16 cellular contexts compared by ENCODE assay signal in the genomic region with DNA sequence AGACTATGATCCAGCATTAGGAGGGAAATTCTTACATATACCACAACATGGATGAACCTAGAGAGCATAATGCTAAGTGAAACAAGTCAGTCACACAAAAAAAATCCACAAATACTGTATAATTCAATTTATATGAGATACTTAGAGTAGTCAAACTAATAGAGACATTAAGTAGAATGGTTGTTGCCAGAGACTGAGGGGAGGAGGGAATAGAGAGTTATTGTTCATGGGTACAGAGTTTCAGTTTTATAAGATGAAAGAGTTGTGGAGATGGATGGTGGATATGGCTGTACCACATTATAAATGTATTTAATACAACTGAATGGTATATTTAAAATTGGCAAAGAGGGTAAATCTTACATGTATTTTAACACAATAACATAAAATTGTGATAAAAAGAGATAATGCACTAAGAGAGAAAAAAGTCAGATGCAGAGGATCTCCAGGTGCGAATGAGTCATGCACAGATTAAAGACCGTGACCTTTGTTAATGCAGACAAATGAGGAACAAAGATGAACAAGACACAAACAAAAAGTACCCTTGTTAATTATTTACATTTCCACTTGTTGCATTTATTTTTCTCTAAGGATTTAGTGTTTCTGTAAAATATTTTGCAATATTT.
DNase-seq lines count a peak whose midpoint lies in the region; ATAC-seq and TF ChIP-seq lines count a peak whose summit lies in the region.
"Had no signal": no experiment of that assay in that cellular context is flagged by ENCODE, and none has a peak within 500 bp of the region (broad histone marks: within the 10 kb centered on the region; RNA-seq: fewer than 3 reads in every experiment).

No MANE protein-coding gene starts in this region.

- H3K4me3 Mint-ChIP-seq in activated T-helper 2 cell treated with anti-CD3 and anti-CD28 coated beads, Interferon-gamma antibody, Interleukin-2, Interleukin-4, amounts not matched to agents 10 μg/mL and 5 μg/mL and 100 μg/mL, durations not matched to agents 14 hours and 24 hours and 36 hours (ENCODE audit: low read depth) = no peak overlapping the region
- H3K4me3 Mint-ChIP-seq: activated T-cell treated with anti-CD3 and anti-CD28 coated beads, Interleukin-2, amount 50 U/mL, for 72 hours; WTC11 had no signal

- H4K20me1 ChIP-seq in hepatocyte (ENCODE audit: insufficient read depth, poor library complexity, severe bottlenecking) = no peaks in the 10 kb centered on the region

- ATAC-seq in GM18499 (IDR thresholded peaks at IDR 0.05; ENCODE audit: insufficient read depth, unreplicated experiment) (peak; percentile 83), GM19467 (IDR thresholded peaks at IDR 0.05; ENCODE audit: unreplicated experiment) (peak; percentile 96), HG02840 (IDR thresholded peaks at IDR 0.05; ENCODE audit: low FRiP score, unreplicated experiment) (peak; percentile 85), HG03457 (IDR thresholded peaks at IDR 0.05; ENCODE audit: unreplicated experiment) (peak; percentile 85)
- ATAC-seq: activated T-cell treated with anti-CD3 and anti-CD28 coated beads, Interleukin-2, amount 50 U/mL, for 72 hours; WTC11 had no signal

- WGBS in hepatocyte (ENCODE audit: low lambda C conversion rate, missing lambda C conversion rate) = 64% methylated on average over 2 of the region's 2 CpGs

- intact Hi-C loops in activated T-helper 2 cell treated with anti-CD3 and anti-CD28 coated beads, Interferon-gamma antibody, Interleukin-2, Interleukin-4, amounts not matched to agents 10 μg/mL and 5 μg/mL and 100 μg/mL, durations not matched to agents 14 hours and 24 hours and 36 hours (cut with micrococcal nuclease) = no loop called here

- H3K9me3 ChIP-seq in hepatocyte (ENCODE audit: low read depth) = no peaks in the 10 kb centered on the region
- H3K9me3 ChIP-seq: neutrophil, SJCRH30, uterus had no signal

- H3K4me3 ChIP-seq in hepatocyte = no peak overlapping the region
- H3K4me3 ChIP-seq: SJCRH30, uterus had no signal

- no peaks in the 10 kb centered on the region for H3K9me2 ChIP-seq in hepatocyte (replicated peaks; ENCODE audit: insufficient read depth)

- H3K4me1 Mint-ChIP-seq in activated T-helper 2 cell treated with anti-CD3 and anti-CD28 coated beads, Interferon-gamma antibody, Interleukin-2, Interleukin-4, amounts not matched to agents 10 μg/mL and 5 μg/mL and 100 μg/mL, durations not matched to agents 14 hours and 24 hours and 36 hours (ENCODE audit: low read depth) = no peaks in the 10 kb centered on the region

- no peak for DNase-seq in activated T-helper 2 cell treated with anti-CD3 and anti-CD28 coated beads, Interferon-gamma antibody, Interleukin-2, Interleukin-4, amounts not matched to agents 10 μg/mL and 5 μg/mL and 100 μg/mL, durations not matched to agents 14 hours and 24 hours and 36 hours (ENCODE audit: low spot score)
- DNase-seq in NCI-H1436 treated with DMSO at 0.1 percent for 48 hours (lab: John Stamatoyannopoulos, UW) (no peak), hepatocyte (ENCODE audit: low spot score) (no peak), HuH-7.5 (ENCODE audit: low spot score) (no peak)
- DNase-seq: activated T-cell treated with anti-CD3 and anti-CD28 coated beads, Interleukin-2, amount 50 U/mL, for 72 hours; DND-41; NCI-H1092 treated with DMSO at 0.1 percent for 48 hours; NCI-H524 treated with DMSO at 0.1 percent for 48 hours; SJCRH30; uterus had no signal

- H3K27me3 Mint-ChIP-seq in activated T-helper 2 cell treated with anti-CD3 and anti-CD28 coated beads, Interferon-gamma antibody, Interleukin-2, Interleukin-4, amounts not matched to agents 10 μg/mL and 5 μg/mL and 100 μg/mL, durations not matched to agents 14 hours and 24 hours and 36 hours (ENCODE audit: low read depth) = no peaks in the 10 kb centered on the region

- H3K9me3 Mint-ChIP-seq in activated T-helper 2 cell treated with anti-CD3 and anti-CD28 coated beads, Interferon-gamma antibody, Interleukin-2, Interleukin-4, amounts not matched to agents 10 μg/mL and 5 μg/mL and 100 μg/mL, durations not matched to agents 14 hours and 24 hours and 36 hours = peaks cover 18% of the 10 kb centered on the region

- no peak overlapping the region for H2AFZ ChIP-seq in hepatocyte

- no peaks in the 10 kb centered on the region for H3K36me3 ChIP-seq in hepatocyte (replicated peaks; ENCODE audit: insufficient read depth, low read depth)
- H3K36me3 ChIP-seq: neutrophil, SJCRH30, uterus had no signal

- H3K27me3 ChIP-seq in hepatocyte = no peaks in the 10 kb centered on the region
- H3K27me3 ChIP-seq: neutrophil, SJCRH30, uterus had no signal

- no peaks in the 10 kb centered on the region for H3K4me1 ChIP-seq in hepatocyte (ENCODE audit: insufficient read depth)
- H3K4me1 ChIP-seq: SJCRH30, uterus had no signal

- H3K4me2 ChIP-seq in hepatocyte = no peak overlapping the region

- no peak for TF ChIP-seq CTCF in hepatocyte (IDR thresholded peaks at IDR 0.05; ENCODE audit: poor library complexity)

- no peaks in the 10 kb centered on the region for H3K36me3 Mint-ChIP-seq in activated T-helper 2 cell treated with anti-CD3 and anti-CD28 coated beads, Interferon-gamma antibody, Interleukin-2, Interleukin-4, amounts not matched to agents 10 μg/mL and 5 μg/mL and 100 μg/mL, durations not matched to agents 14 hours and 24 hours and 36 hours (ENCODE audit: low read depth)

- H3K27ac Mint-ChIP-seq in activated T-helper 2 cell treated with anti-CD3 and anti-CD28 coated beads, Interferon-gamma antibody, Interleukin-2, Interleukin-4, amounts not matched to agents 10 μg/mL and 5 μg/mL and 100 μg/mL, durations not matched to agents 14 hours and 24 hours and 36 hours = no peak overlapping the region
- H3K27ac Mint-ChIP-seq: activated T-cell treated with anti-CD3 and anti-CD28 coated beads, Interleukin-2, amount 50 U/mL, for 72 hours; WTC11 had no signal

- no peaks in the 10 kb centered on the region for H3K79me2 ChIP-seq in hepatocyte

- no peak overlapping the region for H3K27ac ChIP-seq in hepatocyte
- H3K27ac ChIP-seq: neutrophil, SJCRH30, uterus had no signal
